Comparison of ENCODE assay signal across 16 cellular contexts in genomic region chr3:172128852-172129251, GRCh38.
DNase-seq lines count a peak whose midpoint lies in the region; ATAC-seq and TF ChIP-seq lines count a peak whose summit lies in the region.
"Had no signal": no experiment of that assay in that cellular context is flagged by ENCODE, and none has a peak within 500 bp of the region (broad histone marks: within the 10 kb centered on the region; RNA-seq: fewer than 3 reads in every experiment).

No MANE protein-coding gene starts in this region.

- H2AK5ac ChIP-seq in mesenchymal stem cell (ENCODE audit: low read length, severe bottlenecking) = peak overlapping the region; percentile 32

- peak overlapping the region; percentile 81 for H4K91ac ChIP-seq in mesenchymal stem cell (ENCODE audit: low read length)

- no peaks in the 10 kb centered on the region for H3K9me3 ChIP-seq in mesenchymal stem cell (ENCODE audit: control insufficient read depth, low read length)
- H3K9me3 ChIP-seq: BLaER1 had no signal

- H3K36me3 ChIP-seq in brain microvascular endothelial cell (replicated peaks) (peaks cover 18% of the 10 kb centered on the region), mesenchymal stem cell (ENCODE audit: control insufficient read depth in 1 of 2, insufficient read depth in 2 of 2, low read depth in 1 of 2, low read length in 2 of 2) (peaks cover 21 to 34% of the 10 kb centered on the region in 2 experiments)

- peak overlapping the region in 1 of 2 experiments; percentile 82 for H3K4ac ChIP-seq in mesenchymal stem cell (ENCODE audit: low read depth in 1 of 2, low read length in 2 of 2)

- no peak overlapping the region for H3K4me2 ChIP-seq in mesenchymal stem cell (ENCODE audit: low read length, poor library complexity, severe bottlenecking)
- H3K4me2 ChIP-seq: BLaER1 had no signal

- intact Hi-C loops in dorsolateral prefrontal cortex (cut with DNase I) = loop anchor here in 1 of 2 donors (5.0 kb wide), 1 partner anchor 73 kb away; no protein-coding TSS in a partner anchor

- H3K4me1 Mint-ChIP-seq in HFFc6 (ENCODE audit: low read depth) = peaks cover 84% of the 10 kb centered on the region
- H3K4me1 Mint-ChIP-seq in stimulated activated effector memory CD8-positive, alpha-beta T cell treated with anti-CD3 and anti-CD28 coated beads, Interleukin-12 subunit alpha, Interleukin-12 subunit beta, amount 100 ng/mL, for 72 hours = peaks cover 66% of the 10 kb centered on the region

- no peaks in the 10 kb centered on the region for H3K9me3 Mint-ChIP-seq in HFFc6
- H3K9me3 Mint-ChIP-seq in stimulated activated effector memory CD8-positive, alpha-beta T cell treated with anti-CD3 and anti-CD28 coated beads, Interleukin-12 subunit alpha, Interleukin-12 subunit beta, amount 100 ng/mL, for 72 hours = no peaks in the 10 kb centered on the region

- no peak overlapping the region for H3K4me3 ChIP-seq in brain microvascular endothelial cell (ENCODE audit: low read depth, low read length)
- H3K4me3 ChIP-seq in mesenchymal stem cell (ENCODE audit: insufficient read depth in 1 of 2, low read depth in 1 of 2, low read length in 2 of 2) = no peak overlapping the region
- H3K4me3 ChIP-seq in dorsolateral prefrontal cortex = no peak overlapping the region
- H3K4me3 ChIP-seq: BLaER1 had no signal

- H2BK120ac ChIP-seq in mesenchymal stem cell (ENCODE audit: low read depth, low read length) = no peak overlapping the region

- 94% methylated on average over 7 of the region's 9 CpGs for WGBS in mesenchymal stem cell

- no peak overlapping the region for H2BK15ac ChIP-seq in mesenchymal stem cell (ENCODE audit: low read depth, poor library complexity, severe bottlenecking)

- peak overlapping the region; percentile 16 to 80 for H3K18ac ChIP-seq in mesenchymal stem cell (ENCODE audit: low read depth in 1 of 2, low read length in 2 of 2)

- H3K79me1 ChIP-seq in mesenchymal stem cell (replicated peaks; ENCODE audit: low read length, poor library complexity, severe bottlenecking) = peaks cover 9% of the 10 kb centered on the region

- H2BK5ac ChIP-seq in mesenchymal stem cell (ENCODE audit: low read depth, low read length, poor library complexity, severe bottlenecking) = no peak overlapping the region

- H3K27ac Mint-ChIP-seq in HFFc6 = peak overlapping the region; percentile 96
- peak overlapping the region; percentile 98 for H3K27ac Mint-ChIP-seq in stimulated activated effector memory CD8-positive, alpha-beta T cell treated with anti-CD3 and anti-CD28 coated beads, Interleukin-12 subunit alpha, Interleukin-12 subunit beta, amount 100 ng/mL, for 72 hours

- no peak for ATAC-seq in stimulated activated effector memory CD8-positive, alpha-beta T cell treated with anti-CD3 and anti-CD28 coated beads, Interleukin-12 subunit alpha, Interleukin-12 subunit beta, amount 100 ng/mL, for 72 hours

- DNase-seq in HFFc6 (no peak), brain microvascular endothelial cell (no peak), mesenchymal stem cell (no peak), dorsolateral prefrontal cortex (no peak), HCEC 1CT (no peak), DMS53 treated with DMSO at 0.1 percent for 48 hours (lab: John Stamatoyannopoulos, UW; ENCODE audit: unreplicated experiment) (no peak), SW480 (ENCODE audit: low spot score) (no peak)
- DNase-seq in stimulated activated effector memory CD8-positive, alpha-beta T cell treated with anti-CD3 and anti-CD28 coated beads, Interleukin-12 subunit alpha, Interleukin-12 subunit beta, amount 100 ng/mL, for 72 hours (ENCODE audit: low spot score in 2 of 2) = no peak
- DNase-seq: activated T-cell treated with anti-CD3 and anti-CD28 coated beads, Interleukin-2, amount 50 U/mL, for 48 hours; aorta; effector CD4-positive, alpha-beta T cell; glutamatergic neuron; NCI-H2171 treated with DMSO at 0.1 percent for 48 hours; stimulated activated CD8-positive, alpha-beta memory T cell treated with anti-CD3 and anti-CD28 coated beads, Interleukin-4, amount 100 ng/mL, for 48 hours; T-helper 1 cell had no signal

- H3K27me3 ChIP-seq in brain microvascular endothelial cell (replicated peaks) = no peaks in the 10 kb centered on the region
- no peaks in the 10 kb centered on the region for H3K27me3 ChIP-seq in mesenchymal stem cell (ENCODE audit: control insufficient read depth in 1 of 2, insufficient read depth in 1 of 2, low read length in 2 of 2)
- no peaks in the 10 kb centered on the region for H3K27me3 ChIP-seq in dorsolateral prefrontal cortex
- H3K27me3 ChIP-seq: BLaER1 had no signal

- no peak for TF ChIP-seq CTCF in HFFc6 (IDR thresholded peaks at IDR 0.05)
- TF ChIP-seq CTCF in brain microvascular endothelial cell (IDR thresholded peaks at IDR 0.05; ENCODE audit: low read depth, low read length, missing control alignments) = no peak
- TF ChIP-seq CTCF in dorsolateral prefrontal cortex (IDR thresholded peaks at IDR 0.05 in 54 of 56, conservative IDR thresholded peaks at IDR 0.05 in 2 of 56; ENCODE audit: low read depth in 1 of 56, partially characterized antibody in 56 of 56) = no peak

- peaks cover 1% of the 10 kb centered on the region for H3K27me3 Mint-ChIP-seq in HFFc6 (ENCODE audit: insufficient read depth)

- peak overlapping the region; percentile 29 for H4K8ac ChIP-seq in mesenchymal stem cell (ENCODE audit: low read length)

- H3K14ac ChIP-seq in mesenchymal stem cell (ENCODE audit: low read length in 2 of 2) = peak overlapping the region in 1 of 2 experiments; percentile 75

- H3K4me1 ChIP-seq in mesenchymal stem cell (ENCODE audit: control insufficient read depth, insufficient read depth, low read depth, low read length) = peaks cover 10% of the 10 kb centered on the region
- H3K4me1 ChIP-seq: BLaER1 had no signal

- no peak overlapping the region for H3K23ac ChIP-seq in mesenchymal stem cell (ENCODE audit: low read length in 2 of 2)

- H3K27ac ChIP-seq in brain microvascular endothelial cell (peak overlapping the region; percentile 52), mesenchymal stem cell (ENCODE audit: low read length, poor library complexity, severe bottlenecking) (peak overlapping the region; percentile 52), dorsolateral prefrontal cortex (no peak overlapping the region)
- H3K27ac ChIP-seq: BLaER1 had no signal

- peaks cover 33% of the 10 kb centered on the region for H3K36me3 Mint-ChIP-seq in HFFc6 (ENCODE audit: low read depth)
- H3K36me3 Mint-ChIP-seq in stimulated activated effector memory CD8-positive, alpha-beta T cell treated with anti-CD3 and anti-CD28 coated beads, Interleukin-12 subunit alpha, Interleukin-12 subunit beta, amount 100 ng/mL, for 72 hours = peaks cover 4% of the 10 kb centered on the region

- peak overlapping the region in 1 of 2 experiments; percentile 71 for H2BK12ac ChIP-seq in mesenchymal stem cell (ENCODE audit: low read length in 2 of 2)

- peak overlapping the region; percentile 93 for H3K9ac ChIP-seq in mesenchymal stem cell (ENCODE audit: low read length)
- H3K9ac ChIP-seq: BLaER1 had no signal

- no peak overlapping the region for H2AFZ ChIP-seq in mesenchymal stem cell (ENCODE audit: low read depth, low read length)

- H3K4me3 Mint-ChIP-seq in HFFc6 = peak overlapping the region; percentile 67; the same call in 1 of the 2 replicates
- H3K4me3 Mint-ChIP-seq in stimulated activated effector memory CD8-positive, alpha-beta T cell treated with anti-CD3 and anti-CD28 coated beads, Interleukin-12 subunit alpha, Interleukin-12 subunit beta, amount 100 ng/mL, for 72 hours = no peak overlapping the region

- in situ Hi-C loops in brain microvascular endothelial cell (cut with HindIII; ENCODE audit: low pct_ligation_motif_present, low sequenced_read_pairs) = no loop called here

Comparison
In these comparisons a context has a peak if more than half of its experiments do, and no peak if none do; other contexts are left out.
1. H3K27ac ChIP-seq: peak in brain microvascular endothelial cell (single experiment) and mesenchymal stem cell (single experiment); none in dorsolateral prefrontal cortex (0 of 59).